11 cellular contexts compared by ENCODE assay signal in the genomic region with DNA sequence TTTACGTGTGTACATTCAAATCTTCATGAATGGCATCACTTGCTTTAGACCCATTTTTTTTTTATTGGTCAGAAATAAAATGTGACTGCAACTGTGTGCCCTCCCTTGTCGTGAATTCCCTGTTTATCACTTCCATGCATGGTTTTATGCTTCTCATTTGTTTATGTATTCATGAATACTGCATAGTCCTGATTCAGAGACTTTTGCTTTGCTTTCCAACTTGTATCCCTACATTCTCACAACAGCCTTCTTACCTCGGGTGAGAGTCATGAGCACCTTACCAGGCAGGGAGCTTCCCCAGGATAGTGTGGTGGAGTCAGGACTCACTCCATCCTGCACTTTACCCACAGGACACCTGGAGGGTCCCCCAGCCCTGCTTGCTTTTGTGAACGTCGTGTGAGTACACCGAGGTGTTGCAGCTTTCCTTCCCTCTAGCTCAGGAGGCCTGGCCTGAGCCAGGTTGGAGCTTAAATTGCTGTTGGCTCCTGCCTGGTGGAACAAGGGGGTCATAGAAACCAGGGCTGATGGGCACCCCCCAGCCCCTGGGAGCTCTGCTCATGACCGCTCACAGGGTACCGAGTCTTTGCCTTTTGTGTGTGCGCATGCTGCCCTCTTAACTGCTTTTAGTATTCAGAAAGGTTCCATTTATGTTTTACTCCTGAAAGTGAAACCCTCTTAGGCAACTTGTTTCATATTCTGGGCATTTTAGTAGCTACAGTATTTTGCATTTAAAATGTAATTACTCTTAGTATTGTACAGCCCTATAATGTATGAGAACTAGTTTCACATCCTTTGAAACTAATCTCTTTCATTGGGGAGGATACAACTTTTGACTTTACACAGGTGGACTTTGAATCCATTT.
DNase-seq lines count a peak whose midpoint lies in the region; ATAC-seq, FAIRE-seq and TF ChIP-seq lines count a peak whose summit lies in the region.
"Had no signal": no experiment of that assay in that cellular context is flagged by ENCODE, and none has a peak within 500 bp of the region (broad histone marks: within the 10 kb centered on the region; RNA-seq: fewer than 3 reads in every experiment).

No MANE protein-coding gene starts in this region.

- H2AFZ ChIP-seq in MM.1S (ENCODE audit: low read length) (peak overlapping the region; percentile 43; the same call in 1 of the 2 replicates), H1 (ENCODE audit: low read length) (no peak overlapping the region)

- no peak for TF ChIP-seq POLR2A in H1 (IDR thresholded peaks at IDR 0.05; ENCODE audit: control extremely low read depth in 1 of 2, low read depth in 2 of 2, low read length in 2 of 2)

- no peak overlapping the region for H4K91ac ChIP-seq in H1 (replicated peaks; ENCODE audit: insufficient read length, low read length)

- ATAC-seq in CD4-positive, CD25-positive, alpha-beta regulatory T cell (ENCODE audit: low read depth in 2 of 2): no peak
- ATAC-seq in pancreas (no peak), HG03025 (IDR thresholded peaks at IDR 0.05; ENCODE audit: low FRiP score, unreplicated experiment) (no peak)

- no peak overlapping the region for H3K4me3 ChIP-seq in CD4-positive, CD25-positive, alpha-beta regulatory T cell (ENCODE audit: low read depth, low read length)
- peak overlapping the region; percentile 56 for H3K4me3 ChIP-seq in MM.1S (ENCODE audit: low read length)
- H3K4me3 ChIP-seq in H1 (ENCODE audit: extremely low read depth in 1 of 4, insufficient read depth in 2 of 4, low read depth in 3 of 4, low read length in 4 of 4): no peak overlapping the region
- no peak overlapping the region for H3K4me3 ChIP-seq in pancreas
- H3K4me3 ChIP-seq: skin epidermis had no signal

- H3K4me2 ChIP-seq in MM.1S (ENCODE audit: low read depth, low read length) (peak overlapping the region; percentile 93), H1 (ENCODE audit: insufficient read depth in 1 of 2, low read depth in 2 of 2, low read length in 2 of 2) (no peak overlapping the region)

- peak overlapping the region; percentile 25; the same call in 1 of the 2 replicates for H4K8ac ChIP-seq in H1 (ENCODE audit: extremely low read depth, insufficient read depth, low read length)

- no peaks in the 10 kb centered on the region for H3K23me2 ChIP-seq in H1 (ENCODE audit: low read depth, low read length)

- no peak overlapping the region for H3K18ac ChIP-seq in H1 (ENCODE audit: extremely low read depth, low read length)

- FAIRE-seq in GM19239 (lab: Jason Lieb, UNC): peak; percentile 88
- FAIRE-seq in H1 (lab: Jason Lieb, UNC): no peak
- FAIRE-seq in pancreas (lab: Jason Lieb, UNC): no peak

- H3K9ac ChIP-seq in MM.1S (ENCODE audit: low read length): peak overlapping the region; percentile 59
- H3K9ac ChIP-seq in H1 (replicated peaks in 1 of 4; ENCODE audit: extremely low read depth in 1 of 4, low read depth in 3 of 4, low read length in 3 of 4): no peak overlapping the region

- peaks cover 0 to 2% (median 0%) of the 10 kb centered on the region in 7 donors for H3K9me3 Mint-ChIP-seq in CD4-positive, CD25-positive, alpha-beta regulatory T cell

- no peaks in the 10 kb centered on the region for H3K9me2 ChIP-seq in MM.1S (replicated peaks; ENCODE audit: insufficient read depth, low read length)

- no peak overlapping the region for H3K56ac ChIP-seq in H1 (replicated peaks; ENCODE audit: insufficient read length, low read depth, low read length)

- H3K4ac ChIP-seq in H1 (replicated peaks; ENCODE audit: insufficient read length, low read depth, low read length): no peak overlapping the region

- no peak overlapping the region for H2BK15ac ChIP-seq in H1 (ENCODE audit: low read length)

- peak overlapping the region; percentile 39 to 84 (median 77) for H3K27ac Mint-ChIP-seq in CD4-positive, CD25-positive, alpha-beta regulatory T cell

- intact Hi-C loops in pancreas (cut with DNase I): loop anchor here in 1 of 3 donors (5.0 kb wide), 1 partner anchor 66 kb away; a partner anchor contains a TSS

- no peak overlapping the region for H2BK5ac ChIP-seq in H1 (ENCODE audit: low read depth, low read length)

- H3K23ac ChIP-seq in H1 (ENCODE audit: insufficient read length): no peak overlapping the region

- no peaks in the 10 kb centered on the region for H3K9me3 ChIP-seq in CD4-positive, CD25-positive, alpha-beta regulatory T cell (ENCODE audit: control insufficient read depth in 2 of 2, low read length in 2 of 2)
- no peaks in the 10 kb centered on the region for H3K9me3 ChIP-seq in MM.1S (replicated peaks; ENCODE audit: insufficient read depth, low read length)
- no peaks in the 10 kb centered on the region for H3K9me3 ChIP-seq in H1 (ENCODE audit: insufficient read depth in 2 of 2, low read depth in 1 of 2, low read length in 1 of 2)
- no peaks in the 10 kb centered on the region for H3K9me3 ChIP-seq in pancreas

- H3K14ac ChIP-seq in H1 (ENCODE audit: insufficient read length): no peak overlapping the region

- H3K79me1 ChIP-seq in H1 (ENCODE audit: low read depth, low read length): no peaks in the 10 kb centered on the region

- H4K20me1 ChIP-seq in MM.1S (ENCODE audit: insufficient read depth, low read length) (no peaks in the 10 kb centered on the region), H1 (replicated peaks in 1 of 2; ENCODE audit: control insufficient read depth in 1 of 2, insufficient read depth in 2 of 2, low read length in 2 of 2) (peaks cover 1 to 3% of the 10 kb centered on the region in 2 experiments)

- peaks cover 31% of the 10 kb centered on the region for H3K79me2 ChIP-seq in MM.1S (ENCODE audit: low read length)
- no peaks in the 10 kb centered on the region for H3K79me2 ChIP-seq in H1 (ENCODE audit: control insufficient read depth in 1 of 2, insufficient read depth in 2 of 2, low read length in 2 of 2)

- TF ChIP-seq CTCF in MM.1S (IDR thresholded peaks at IDR 0.05; ENCODE audit: low read length): no peak
- TF ChIP-seq CTCF in H1 (IDR thresholded peaks at IDR 0.05; ENCODE audit: control extremely low read depth in 1 of 3, insufficient read depth in 1 of 3, low read depth in 1 of 3, low read length in 3 of 3): no peak
- TF ChIP-seq CTCF in pancreas (IDR thresholded peaks at IDR 0.05): no peak

- no peak overlapping the region for H4K5ac ChIP-seq in H1 (ENCODE audit: insufficient read length, low read depth, low read length)

- peaks cover 8% of the 10 kb centered on the region for H3K4me1 ChIP-seq in CD4-positive, CD25-positive, alpha-beta regulatory T cell (ENCODE audit: control insufficient read depth, insufficient read depth, low read length, poor library complexity, severe bottlenecking)
- H3K4me1 ChIP-seq in MM.1S (ENCODE audit: low read length) (peaks cover 46% of the 10 kb centered on the region), H1 (replicated peaks in 1 of 4; ENCODE audit: control insufficient read depth in 3 of 4, insufficient read depth in 4 of 4, low read length in 3 of 4) (peaks cover 0 to 4% (median 0%) of the 10 kb centered on the region in 4 experiments; a peak in 3 of 7 replicates), pancreas (no peaks in the 10 kb centered on the region)

- no peak for TF ChIP-seq RAD21 in H1 (IDR thresholded peaks at IDR 0.05 in 1 of 2, conservative IDR thresholded peaks at IDR 0.05 in 1 of 2; ENCODE audit: low read depth in 2 of 2, low read length in 2 of 2)

- 71% methylated on average over 9 of the region's 9 CpGs; no CpG with 5 or more reads in 1 of the 2 experiments for WGBS in H1 (ENCODE audit: extremely low coverage in 1 of 2, insufficient coverage in 1 of 2, insufficient read length in 1 of 2, insufficient replicate concordance in 2 of 2, low coverage in 1 of 2, low lambda C conversion rate in 2 of 2, missing lambda C conversion rate in 1 of 2), 2 experiments
- 50 to 57% methylated on average over 9 of the region's 9 CpGs for WGBS in pancreas, 2 donors

- H3K4me3 Mint-ChIP-seq in CD4-positive, CD25-positive, alpha-beta regulatory T cell: no peak overlapping the region

- H3K27me3 ChIP-seq in CD4-positive, CD25-positive, alpha-beta regulatory T cell (ENCODE audit: control insufficient read depth, insufficient read depth, low read length): no peaks in the 10 kb centered on the region
- H3K27me3 ChIP-seq in MM.1S (replicated peaks; ENCODE audit: insufficient read depth, low read length): no peaks in the 10 kb centered on the region
- H3K27me3 ChIP-seq in H1 (replicated peaks in 1 of 4; ENCODE audit: control insufficient read depth in 3 of 4, extremely low read depth in 1 of 4, insufficient read depth in 3 of 4, low read length in 3 of 4): no peaks in the 10 kb centered on the region
- H3K27me3 ChIP-seq in pancreas: no peaks in the 10 kb centered on the region

- no peak overlapping the region for H2BK12ac ChIP-seq in H1 (ENCODE audit: low read depth, low read length)

- peaks cover 46% of the 10 kb centered on the region for H3F3A ChIP-seq in MM.1S (ENCODE audit: insufficient read depth, low read length)

- H2BK120ac ChIP-seq in H1 (replicated peaks; ENCODE audit: low read depth, low read length): no peak overlapping the region

- no peak overlapping the region for H2BK20ac ChIP-seq in H1 (ENCODE audit: low read length)

- CTCF ChIA-PET in H1 (lab: Charles Lee; ENCODE audit: partially characterized antibody): interaction anchor here (0.7 to 6.9 kb wide), 36 partner anchors 9 to 731 kb away, joined by 3 to 122 read pairs (median 6); a partner anchor contains a TSS

- POLR2A ChIA-PET in H1 (lab: Charles Lee; ENCODE audit: partially characterized antibody): interaction anchor here (0.7 to 4.2 kb wide), 4 partner anchors 16 to 74 kb away, joined by 3 to 25 read pairs (median 6); a partner anchor contains a TSS

- H3K27ac ChIP-seq in CD4-positive, CD25-positive, alpha-beta regulatory T cell (ENCODE audit: insufficient read depth, low read length, poor library complexity, severe bottlenecking): no peak overlapping the region
- H3K27ac ChIP-seq in MM.1S (ENCODE audit: low read length) (peak overlapping the region; percentile 93), H1 (ENCODE audit: low read depth, low read length) (no peak overlapping the region), pancreas (no peak overlapping the region)

- peaks cover 48% of the 10 kb centered on the region for H3K36me3 ChIP-seq in CD4-positive, CD25-positive, alpha-beta regulatory T cell (ENCODE audit: control insufficient read depth, insufficient read depth, low read length)
- H3K36me3 ChIP-seq in MM.1S (replicated peaks; ENCODE audit: insufficient read depth, low read length) (no peaks in the 10 kb centered on the region), H1 (ENCODE audit: control insufficient read depth in 2 of 4, insufficient read depth in 4 of 4, low read length in 3 of 4) (peaks cover 0 to 18% (median 6%) of the 10 kb centered on the region in 4 experiments; a peak in 7 of 8 replicates), pancreas (no peaks in the 10 kb centered on the region)

- H3K4me1 Mint-ChIP-seq in CD4-positive, CD25-positive, alpha-beta regulatory T cell: peaks cover 0 to 8% (median 7%) of the 10 kb centered on the region in 4 donors

- peaks cover 17% of the 10 kb centered on the region for H3K36me3 Mint-ChIP-seq in CD4-positive, CD25-positive, alpha-beta regulatory T cell

- no peak overlapping the region for H2AK5ac ChIP-seq in H1 (ENCODE audit: low read depth, low read length)

- no peak for DNase-seq in CD4-positive, CD25-positive, alpha-beta regulatory T cell
- DNase-seq in GM19239 (ENCODE audit: insufficient read length, low spot score): no peak
- peak; percentile 76 for DNase-seq in MM.1S
- DNase-seq in H1 (ENCODE audit: low read depth in 1 of 2, low spot score in 2 of 2): no peak
- no peak for DNase-seq in middle frontal gyrus (ENCODE audit: extremely low spot score, low spot score)
- no peak for DNase-seq in pancreas
- DNase-seq in SK-N-DZ (ENCODE audit: low spot score): no peak
- DNase-seq: activated CD4-positive, alpha-beta T cell treated with anti-CD3 and anti-CD28 coated beads for 1 hour; SIG-M5 had no signal

- TF ChIP-seq EP300 in H1 (IDR thresholded peaks at IDR 0.05; ENCODE audit: borderline replicate concordance in 1 of 2, low read depth in 2 of 2, low read length in 2 of 2): no peak

- H3K27me3 Mint-ChIP-seq in CD4-positive, CD25-positive, alpha-beta regulatory T cell: no peaks in the 10 kb centered on the region
